Comparison of ENCODE assay signal across 4 cellular contexts in genomic region chr7:95620631-95621030, GRCh38. TPM values are rescaled to one million over a fixed set of nuclear protein-coding genes. Genes with fewer than 3 reads are reported as not detected.
"Had no signal": no experiment of that assay in that cellular context is flagged by ENCODE, and none has a peak within 500 bp of the region (broad histone marks: within the 10 kb centered on the region; RNA-seq: fewer than 3 reads in every experiment).

No MANE protein-coding gene starts in this region.

- H3K4me3 Mint-ChIP-seq: GM23338, H9 had no signal

- ATAC-seq: GM23338 had no signal

- H3K4me3 ChIP-seq: GM23338 had no signal

- H3K27ac Mint-ChIP-seq: GM23338, H9 had no signal

- H3K9me3 Mint-ChIP-seq: GM23338, H9 had no signal

- DNase-seq: H9, HCEC 1CT, IMR-90 had no signal

- H3K4me1 Mint-ChIP-seq: GM23338, H9 had no signal

RNA-seq across cellular contexts. Expression of gene PDK4, which starts 24.3 kb away (rescaled TPM):
- total RNA-seq: GM23338, H9 had no signal
